25 cellular contexts compared by ENCODE assay signal in genomic region chrX:68421651-68422050, GRCh38.
"Had no signal": no experiment of that assay in that cellular context is flagged by ENCODE, and none has a peak within 500 bp of the region (broad histone marks: within the 10 kb centered on the region; RNA-seq: fewer than 3 reads in every experiment).

No MANE protein-coding gene starts in this region.

- H3K4me3 Mint-ChIP-seq: activated naive CD4-positive, alpha-beta T cell treated with anti-CD3 and anti-CD28 coated beads, Interleukin-2, amount 10 ng/mL, durations not matched to agents 7 days and 5 days; activated naive CD8-positive, alpha-beta T cell treated with anti-CD3 and anti-CD28 coated beads, Interleukin-2, amount 50 U/mL, for 24 hours; activated T-cell treated with anti-CD3 and anti-CD28 coated beads, Interleukin-2, amount 50 U/mL, for 4 hours; central memory CD8-positive, alpha-beta T cell; immature natural killer cell; mesothelial cell of epicardium; neural crest cell; stimulated activated naive CD8-positive, alpha-beta T cell treated with anti-CD3 and anti-CD28 coated beads, Interleukin-15, amount 100 ng/mL, for 72 hours; T-helper 1 cell treated with Interleukin-12 subunit alpha and Interleukin-12 subunit beta and Interleukin-4 antibody, amounts not matched to agents 30 μg/mL and 1 μg/mL, for 36 hours had no signal

- H3K4me1 Mint-ChIP-seq: activated naive CD4-positive, alpha-beta T cell treated with anti-CD3 and anti-CD28 coated beads, Interleukin-2, amount 10 ng/mL, durations not matched to agents 7 days and 5 days; activated naive CD8-positive, alpha-beta T cell treated with anti-CD3 and anti-CD28 coated beads, Interleukin-2, amount 50 U/mL, for 24 hours; central memory CD8-positive, alpha-beta T cell; mesothelial cell of epicardium; neural crest cell; stimulated activated naive CD8-positive, alpha-beta T cell treated with anti-CD3 and anti-CD28 coated beads, Interleukin-15, amount 100 ng/mL, for 72 hours had no signal

- H3K27ac Mint-ChIP-seq: activated naive CD4-positive, alpha-beta T cell treated with anti-CD3 and anti-CD28 coated beads, Interleukin-2, amount 10 ng/mL, durations not matched to agents 7 days and 5 days; activated naive CD8-positive, alpha-beta T cell treated with anti-CD3 and anti-CD28 coated beads, Interleukin-2, amount 50 U/mL, for 24 hours; immature natural killer cell; mesothelial cell of epicardium; stimulated activated naive CD8-positive, alpha-beta T cell treated with anti-CD3 and anti-CD28 coated beads, Interleukin-15, amount 100 ng/mL, for 72 hours; T-helper 1 cell treated with Interleukin-12 subunit alpha and Interleukin-12 subunit beta and Interleukin-4 antibody, amounts not matched to agents 30 μg/mL and 1 μg/mL, for 36 hours had no signal

- H3K9me3 Mint-ChIP-seq: activated naive CD4-positive, alpha-beta T cell treated with anti-CD3 and anti-CD28 coated beads, Interleukin-2, amount 10 ng/mL, durations not matched to agents 7 days and 5 days; activated naive CD8-positive, alpha-beta T cell treated with anti-CD3 and anti-CD28 coated beads, Interleukin-2, amount 50 U/mL, for 24 hours; activated T-cell treated with anti-CD3 and anti-CD28 coated beads, Interleukin-2, amount 50 U/mL, for 4 hours; central memory CD8-positive, alpha-beta T cell; immature natural killer cell; stimulated activated naive CD8-positive, alpha-beta T cell treated with anti-CD3 and anti-CD28 coated beads, Interleukin-15, amount 100 ng/mL, for 72 hours; T-helper 1 cell treated with Interleukin-12 subunit alpha and Interleukin-12 subunit beta and Interleukin-4 antibody, amounts not matched to agents 30 μg/mL and 1 μg/mL, for 36 hours had no signal

- H3K36me3 Mint-ChIP-seq: activated naive CD4-positive, alpha-beta T cell treated with anti-CD3 and anti-CD28 coated beads, Interleukin-2, amount 10 ng/mL, durations not matched to agents 7 days and 5 days had no signal

- H3K27ac ChIP-seq: coronary artery, heart right ventricle, lower lobe of right lung, psoas muscle, suprapubic skin, VCaP had no signal

- H3K9me3 ChIP-seq: heart right ventricle, lower lobe of right lung, psoas muscle, suprapubic skin had no signal

- H3K27me3 ChIP-seq: heart right ventricle, suprapubic skin had no signal

- H3K4me3 ChIP-seq: coronary artery, heart right ventricle, lower lobe of right lung, psoas muscle, suprapubic skin had no signal

- DNase-seq: activated CD4-positive, alpha-beta T cell treated with anti-CD3 and anti-CD28 coated beads, Interleukin-2, amount 50 U/mL, for 1 hour; activated CD4-positive, CD25-positive, alpha-beta regulatory T cell treated with anti-CD3 and anti-CD28 coated beads, Interleukin-2, amount 50 U/mL, for 72 hours; activated CD8-positive, alpha-beta memory T cell treated with anti-CD3 and anti-CD28 coated beads, Interleukin-2, amount 50 U/mL, for 4 hours; activated naive CD4-positive, alpha-beta T cell treated with anti-CD3 and anti-CD28 coated beads, Interleukin-2, amount 10 ng/mL, durations not matched to agents 7 days and 5 days; activated naive CD8-positive, alpha-beta T cell treated with anti-CD3 and anti-CD28 coated beads, Interleukin-2, amount 50 U/mL, for 24 hours; activated T-cell treated with anti-CD3 and anti-CD28 coated beads, Interleukin-2, amount 50 U/mL, for 4 hours; aorta; erythroblast; heart right ventricle; immature natural killer cell; kidney glomerular epithelial cell; lower lobe of right lung; psoas muscle; right cardiac atrium; small intestine; stimulated activated CD4-positive, alpha-beta T cell treated with anti-CD3 and anti-CD28 coated beads, Interleukin-4, amount 100 ng/mL, for 1 hour; stimulated activated naive CD8-positive, alpha-beta T cell treated with anti-CD3 and anti-CD28 coated beads, Interleukin-15, amount 100 ng/mL, for 72 hours; trophoblast cell had no signal

- H3K36me3 ChIP-seq: heart right ventricle, lower lobe of right lung, suprapubic skin had no signal
